ENCODE assay signal across 1 cellular context in the genomic region with DNA sequence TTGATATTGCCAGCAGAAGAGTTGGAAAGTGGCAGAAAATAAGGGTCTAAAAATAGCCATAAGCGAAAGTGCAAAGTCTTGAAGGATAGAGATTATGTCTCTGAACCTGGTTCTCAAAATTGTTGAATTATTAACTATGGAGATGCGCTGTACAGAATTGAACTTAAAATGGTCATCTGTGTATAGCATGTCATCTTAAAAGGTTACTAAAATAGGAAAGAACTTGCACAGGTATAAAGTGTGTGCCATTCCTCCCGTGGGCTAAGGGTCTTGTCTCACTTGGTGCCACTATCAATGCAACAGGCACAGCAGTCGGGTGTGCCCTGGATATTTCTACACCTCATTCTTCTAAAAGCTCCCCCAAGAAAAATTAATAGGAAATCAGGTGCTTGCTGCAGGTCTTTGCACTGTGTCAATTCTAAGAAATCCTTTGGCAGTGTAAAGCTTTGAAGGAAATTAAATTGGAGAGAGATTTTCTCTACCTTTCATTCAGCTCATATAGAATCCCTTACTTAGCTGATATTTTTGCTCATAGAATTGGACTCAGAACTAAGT.
TF ChIP-seq lines count a peak whose summit lies in the region.

No MANE protein-coding gene starts in this region.

TF ChIP-seq in GM23338, 12 proteins besides CTCF, POLR2A, EP300 and RAD21 (continued from another document):
- TF ChIP-seq, protein P1, sequence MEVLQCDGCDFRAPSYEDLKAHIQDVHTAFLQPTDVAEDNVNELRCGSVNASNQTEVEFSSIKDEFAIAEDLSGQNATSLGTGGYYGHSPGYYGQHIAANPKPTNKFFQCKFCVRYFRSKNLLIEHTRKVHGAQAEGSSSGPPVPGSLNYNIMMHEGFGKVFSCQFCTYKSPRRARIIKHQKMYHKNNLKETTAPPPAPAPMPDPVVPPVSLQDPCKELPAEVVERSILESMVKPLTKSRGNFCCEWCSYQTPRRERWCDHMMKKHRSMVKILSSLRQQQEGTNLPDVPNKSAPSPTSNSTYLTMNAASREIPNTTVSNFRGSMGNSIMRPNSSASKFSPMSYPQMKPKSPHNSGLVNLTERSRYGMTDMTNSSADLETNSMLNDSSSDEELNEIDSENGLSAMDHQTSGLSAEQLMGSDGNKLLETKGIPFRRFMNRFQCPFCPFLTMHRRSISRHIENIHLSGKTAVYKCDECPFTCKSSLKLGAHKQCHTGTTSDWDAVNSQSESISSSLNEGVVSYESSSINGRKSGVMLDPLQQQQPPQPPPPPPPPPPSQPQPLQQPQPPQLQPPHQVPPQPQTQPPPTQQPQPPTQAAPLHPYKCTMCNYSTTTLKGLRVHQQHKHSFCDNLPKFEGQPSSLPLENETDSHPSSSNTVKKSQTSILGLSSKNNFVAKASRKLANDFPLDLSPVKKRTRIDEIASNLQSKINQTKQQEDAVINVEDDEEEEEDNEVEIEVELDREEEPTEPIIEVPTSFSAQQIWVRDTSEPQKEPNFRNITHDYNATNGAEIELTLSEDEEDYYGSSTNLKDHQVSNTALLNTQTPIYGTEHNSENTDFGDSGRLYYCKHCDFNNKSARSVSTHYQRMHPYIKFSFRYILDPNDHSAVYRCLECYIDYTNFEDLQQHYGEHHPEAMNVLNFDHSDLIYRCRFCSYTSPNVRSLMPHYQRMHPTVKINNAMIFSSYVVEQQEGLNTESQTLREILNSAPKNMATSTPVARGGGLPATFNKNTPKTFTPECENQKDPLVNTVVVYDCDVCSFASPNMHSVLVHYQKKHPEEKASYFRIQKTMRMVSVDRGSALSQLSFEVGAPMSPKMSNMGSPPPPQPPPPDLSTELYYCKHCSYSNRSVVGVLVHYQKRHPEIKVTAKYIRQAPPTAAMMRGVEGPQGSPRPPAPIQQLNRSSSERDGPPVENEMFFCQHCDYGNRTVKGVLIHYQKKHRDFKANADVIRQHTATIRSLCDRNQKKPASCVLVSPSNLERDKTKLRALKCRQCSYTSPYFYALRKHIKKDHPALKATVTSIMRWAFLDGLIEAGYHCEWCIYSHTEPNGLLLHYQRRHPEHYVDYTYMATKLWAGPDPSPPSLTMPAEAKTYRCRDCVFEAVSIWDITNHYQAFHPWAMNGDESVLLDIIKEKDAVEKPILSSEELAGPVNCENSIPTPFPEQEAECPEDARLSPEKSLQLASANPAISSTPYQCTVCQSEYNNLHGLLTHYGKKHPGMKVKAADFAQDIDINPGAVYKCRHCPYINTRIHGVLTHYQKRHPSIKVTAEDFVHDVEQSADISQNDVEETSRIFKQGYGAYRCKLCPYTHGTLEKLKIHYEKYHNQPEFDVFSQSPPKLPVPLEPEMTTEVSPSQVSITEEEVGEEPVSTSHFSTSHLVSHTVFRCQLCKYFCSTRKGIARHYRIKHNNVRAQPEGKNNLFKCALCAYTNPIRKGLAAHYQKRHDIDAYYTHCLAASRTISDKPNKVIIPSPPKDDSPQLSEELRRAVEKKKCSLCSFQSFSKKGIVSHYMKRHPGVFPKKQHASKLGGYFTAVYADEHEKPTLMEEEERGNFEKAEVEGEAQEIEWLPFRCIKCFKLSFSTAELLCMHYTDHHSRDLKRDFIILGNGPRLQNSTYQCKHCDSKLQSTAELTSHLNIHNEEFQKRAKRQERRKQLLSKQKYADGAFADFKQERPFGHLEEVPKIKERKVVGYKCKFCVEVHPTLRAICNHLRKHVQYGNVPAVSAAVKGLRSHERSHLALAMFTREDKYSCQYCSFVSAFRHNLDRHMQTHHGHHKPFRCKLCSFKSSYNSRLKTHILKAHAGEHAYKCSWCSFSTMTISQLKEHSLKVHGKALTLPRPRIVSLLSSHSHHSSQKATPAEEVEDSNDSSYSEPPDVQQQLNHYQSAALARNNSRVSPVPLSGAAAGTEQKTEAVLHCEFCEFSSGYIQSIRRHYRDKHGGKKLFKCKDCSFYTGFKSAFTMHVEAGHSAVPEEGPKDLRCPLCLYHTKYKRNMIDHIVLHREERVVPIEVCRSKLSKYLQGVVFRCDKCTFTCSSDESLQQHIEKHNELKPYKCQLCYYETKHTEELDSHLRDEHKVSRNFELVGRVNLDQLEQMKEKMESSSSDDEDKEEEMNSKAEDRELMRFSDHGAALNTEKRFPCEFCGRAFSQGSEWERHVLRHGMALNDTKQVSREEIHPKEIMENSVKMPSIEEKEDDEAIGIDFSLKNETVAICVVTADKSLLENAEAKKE (CRISPR knock-in tag; IDR thresholded peaks at IDR 0.05) = no peak
